ENCODE assay signal across 14 cellular contexts in genomic region chr4:55733874-55734437, GRCh38.
DNase-seq lines count a peak whose midpoint lies in the region; ATAC-seq, FAIRE-seq and TF ChIP-seq lines count a peak whose summit lies in the region.
"Had no signal": no experiment of that assay in that cellular context is flagged by ENCODE, and none has a peak within 500 bp of the region (broad histone marks: within the 10 kb centered on the region; RNA-seq: fewer than 3 reads in every experiment).

No MANE protein-coding gene starts in this region.

- H3K4me3 Mint-ChIP-seq in type B pancreatic cell: no peak overlapping the region
- H3K4me3 Mint-ChIP-seq: T-helper 2 cell treated with Interferon-gamma antibody and Interleukin-4, amounts not matched to agents 5 μg/mL and 100 μg/mL, for 36 hours had no signal

- no peaks in the 10 kb centered on the region for H3K36me3 Mint-ChIP-seq in type B pancreatic cell
- H3K36me3 Mint-ChIP-seq: activated naive CD4-positive, alpha-beta T cell treated with anti-CD3 and anti-CD28 coated beads, Interleukin-2, amount 50 U/mL, for 72 hours had no signal

- no peak for FAIRE-seq in GM12891 (lab: Jason Lieb, UNC)
- FAIRE-seq: GM12892 had no signal

- peak overlapping the region; percentile 67 for H3K27ac Mint-ChIP-seq in type B pancreatic cell
- H3K27ac Mint-ChIP-seq: activated naive CD4-positive, alpha-beta T cell treated with anti-CD3 and anti-CD28 coated beads, Interleukin-2, amount 50 U/mL, for 72 hours; T-helper 2 cell treated with Interferon-gamma antibody and Interleukin-4, amounts not matched to agents 5 μg/mL and 100 μg/mL, for 36 hours had no signal

- ATAC-seq in HG03432 (IDR thresholded peaks at IDR 0.05; ENCODE audit: unreplicated experiment): no peak
- ATAC-seq: activated naive CD4-positive, alpha-beta T cell treated with anti-CD3 and anti-CD28 coated beads, Interleukin-2, amount 50 U/mL, for 72 hours had no signal

- no peak for TF ChIP-seq POLR2A in GM12891 (IDR thresholded peaks at IDR 0.05; ENCODE audit: low read depth, low read length)

- TF ChIP-seq CTCF in fibroblast of villous mesenchyme (IDR thresholded peaks at IDR 0.05; ENCODE audit: insufficient read depth, low read depth, low read length) (no peak), type B pancreatic cell (conservative IDR thresholded peaks at IDR 0.05) (no peak)

- H3K4me3 ChIP-seq in fibroblast of villous mesenchyme (ENCODE audit: low read depth, low read length): no peak overlapping the region
- H3K4me3 ChIP-seq: right lobe of liver had no signal

- no peaks in the 10 kb centered on the region for H3K4me1 Mint-ChIP-seq in type B pancreatic cell (ENCODE audit: unreplicated experiment)

- DNase-seq in NCI-H345 (lab: John Stamatoyannopoulos, UW) (peak; percentile 28), NCI-H345 treated with DMSO at 0.1 percent for 48 hours (lab: John Stamatoyannopoulos, UW; ENCODE audit: unreplicated experiment) (no peak), T1000 (lab: John Stamatoyannopoulos, UW) (peak; percentile 19), fibroblast of villous mesenchyme (ENCODE audit: low read depth) (peak; percentile 62), type B pancreatic cell (ENCODE audit: extremely low spot score, unreplicated experiment) (no peak), epidermal melanocyte (ENCODE audit: insufficient read length, low spot score) (no peak), GM12891 (ENCODE audit: insufficient read length, low spot score) (no peak)
- DNase-seq: MM.1S; stimulated activated naive CD4-positive, alpha-beta T cell had no signal

- no peaks in the 10 kb centered on the region for H3K9me3 Mint-ChIP-seq in type B pancreatic cell
- H3K9me3 Mint-ChIP-seq: activated naive CD4-positive, alpha-beta T cell treated with anti-CD3 and anti-CD28 coated beads, Interleukin-2, amount 50 U/mL, for 72 hours; T-helper 2 cell treated with Interferon-gamma antibody and Interleukin-4, amounts not matched to agents 5 μg/mL and 100 μg/mL, for 36 hours had no signal

- H3K27me3 Mint-ChIP-seq in type B pancreatic cell: peaks cover 5% of the 10 kb centered on the region

TF ChIP-seq in GM12891, 5 proteins besides CTCF, POLR2A, EP300 and RAD21:
- no peak for TF ChIP-seq POLR2AphosphoS5 (IDR thresholded peaks at IDR 0.05; ENCODE audit: low read depth, low read length)
- TF ChIP-seq SPI1 (IDR thresholded peaks at IDR 0.05; ENCODE audit: low read depth, low read length): no peak
- no peak for TF ChIP-seq TAF1 (IDR thresholded peaks at IDR 0.05; ENCODE audit: low read depth, low read length)
- TF ChIP-seq POU2F2 (IDR thresholded peaks at IDR 0.05; ENCODE audit: low read depth, low read length): no peak

Comparison
In these comparisons a context has a peak if more than half of its experiments do, and no peak if none do; other contexts are left out.
1. DNase-seq: peak in NCI-H345 (single experiment), T1000 (single experiment) and fibroblast of villous mesenchyme (single experiment); none in NCI-H345 treated with DMSO at 0.1 percent for 48 hours (single experiment), type B pancreatic cell (single experiment), epidermal melanocyte (single experiment) and GM12891 (single experiment).